ENCODE assay signal across 8 cellular contexts in the genomic region with DNA sequence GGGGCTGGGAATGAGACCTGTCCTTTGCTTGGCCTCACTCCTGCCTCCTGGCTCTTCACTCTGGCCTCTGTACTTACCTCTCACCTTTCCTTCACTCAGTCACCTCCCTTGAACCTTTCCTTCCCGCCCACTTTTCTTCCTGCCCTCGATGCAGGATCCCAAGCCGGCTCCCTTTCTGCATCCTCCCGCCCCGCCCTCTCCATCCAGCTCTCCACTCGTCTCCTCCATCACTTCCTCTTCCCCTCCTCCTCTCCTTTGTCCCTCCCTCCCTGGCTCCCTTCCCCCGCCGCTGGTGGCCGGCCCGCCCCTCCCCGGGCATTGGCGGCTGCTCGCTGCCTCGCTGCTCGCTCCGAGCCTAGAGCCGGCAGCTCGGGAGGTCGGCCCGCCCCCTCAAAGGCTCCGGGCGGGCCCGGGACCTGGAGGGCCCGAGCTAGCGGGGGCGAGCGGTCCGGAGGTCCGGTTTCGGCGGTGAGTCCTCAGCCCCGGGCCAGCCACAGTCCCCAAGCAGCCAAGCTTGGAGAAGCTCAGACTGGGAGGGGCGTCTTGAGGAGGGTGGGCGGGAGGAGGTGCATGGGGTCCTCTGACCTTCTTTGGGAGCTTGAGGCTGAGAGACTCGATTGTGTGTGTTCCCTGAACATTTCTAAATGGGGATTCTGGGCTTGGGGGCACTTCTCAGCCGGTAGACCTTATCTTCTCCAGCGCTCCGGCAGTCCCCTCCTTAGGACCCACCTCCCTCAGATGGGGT. TPM values are rescaled to one million over a fixed set of nuclear protein-coding genes. Genes with fewer than 3 reads are reported as not detected.
DNase-seq lines count a peak whose midpoint lies in the region; ATAC-seq and TF ChIP-seq lines count a peak whose summit lies in the region.

No MANE protein-coding gene starts in this region.

- no peaks in the 10 kb centered on the region for H3K9me3 Mint-ChIP-seq in chondrocyte (ENCODE audit: low read depth)

- peaks cover 79% of the 10 kb centered on the region for H3K4me1 Mint-ChIP-seq in chondrocyte (ENCODE audit: low read depth)

- TF ChIP-seq CTCF in chondrocyte (IDR thresholded peaks at IDR 0.05) = no peak

- H3K4me3 ChIP-seq in skeletal muscle cell (ENCODE audit: low read depth, low read length) = peak overlapping the region; percentile 60

- ATAC-seq in HG03175 (IDR thresholded peaks at IDR 0.05; ENCODE audit: unreplicated experiment) (no peak), GM19023 (IDR thresholded peaks at IDR 0.05; ENCODE audit: unreplicated experiment) (no peak)

- H3K27me3 Mint-ChIP-seq in chondrocyte (ENCODE audit: low read depth) = no peaks in the 10 kb centered on the region

- H3K4me3 Mint-ChIP-seq in chondrocyte (ENCODE audit: unreplicated experiment) = peak overlapping the region; percentile 85

- H3K27ac Mint-ChIP-seq in chondrocyte (ENCODE audit: unreplicated experiment) = peak overlapping the region; percentile 99

- peaks cover 14% of the 10 kb centered on the region for H3K36me3 Mint-ChIP-seq in chondrocyte (ENCODE audit: low read depth)

- DNase-seq in ELF-1 (ENCODE audit: low read depth, low spot score) = peak; percentile 85
- DNase-seq in NCI-H146 (lab: John Stamatoyannopoulos, UW) = peak; percentile 88
- peak; percentile 50 for DNase-seq in SKM-1 (lab: John Stamatoyannopoulos, UW; ENCODE audit: unreplicated experiment)
- peak; percentile 96 for DNase-seq in chondrocyte (ENCODE audit: low spot score)
- peak; percentile 79 for DNase-seq in inferior parietal cortex (ENCODE audit: extremely low spot score)
- peak; percentile 68 for DNase-seq in skeletal muscle cell (ENCODE audit: low read depth)

RNA-seq across cellular contexts. Expression of gene PHLDB1, which starts 13.8 kb away (rescaled TPM):
- total RNA-seq in chondrocyte = 164 to 271 TPM (median 179 TPM) in 3 replicates

RNA-seq across cellular contexts. Expression of gene ARCN1, which starts 49.0 kb away (rescaled TPM):
- total RNA-seq in chondrocyte = 233 to 265 TPM (median 240 TPM) in 3 replicates

RNA-seq across cellular contexts. Expression of gene IFT46, which starts 55.5 kb away (rescaled TPM):
- total RNA-seq in chondrocyte = 16.2 to 22.7 TPM (median 16.6 TPM) in 3 replicates

RNA-seq across cellular contexts. Expression of gene TREH, which starts 58.2 kb away (rescaled TPM):
- not detected in 3 replicates for total RNA-seq in chondrocyte
